In genomic region chr10:27192284-27192683, GRCh38 we compare ENCODE assay signal across 11 cellular contexts. TPM values are rescaled to one million over a fixed set of nuclear protein-coding genes. Genes with fewer than 3 reads are reported as not detected.
DNase-seq lines count a peak whose midpoint lies in the region; ATAC-seq and TF ChIP-seq lines count a peak whose summit lies in the region.
"Had no signal": no experiment of that assay in that cellular context is flagged by ENCODE, and none has a peak within 500 bp of the region (broad histone marks: within the 10 kb centered on the region; RNA-seq: fewer than 3 reads in every experiment).

No MANE protein-coding gene starts in this region.

- peak overlapping the region; percentile 65 for H3K27ac ChIP-seq in SJSA1
- H3K27ac ChIP-seq in gastrocnemius medialis: peak overlapping the region in 1 of 4 donors; percentile 25
- H3K27ac ChIP-seq: sigmoid colon had no signal

- peak; percentile 87 to 91 for ATAC-seq in gastrocnemius medialis
- no peak for ATAC-seq in HG02588 (IDR thresholded peaks at IDR 0.05; ENCODE audit: unreplicated experiment)
- ATAC-seq in HG03097 (IDR thresholded peaks at IDR 0.05; ENCODE audit: low FRiP score, unreplicated experiment): no peak
- ATAC-seq: T-helper 17 cell had no signal

- DNase-seq in H4 (ENCODE audit: low spot score): peak; percentile 94
- DNase-seq in SJSA1 (ENCODE audit: low read depth in 1 of 2, low spot score in 2 of 2): peak; percentile 80 to 89
- peak; percentile 93 for DNase-seq in fibroblast of the aortic adventitia (ENCODE audit: low read depth)
- peak; percentile 20 to 42 for DNase-seq in gastrocnemius medialis
- no peak for DNase-seq in activated CD4-positive, CD25-positive, alpha-beta regulatory T cell treated with anti-CD3 and anti-CD28 coated beads, Interleukin-2, amount 50 U/mL, for 72 hours
- DNase-seq in DMS 273 (lab: John Stamatoyannopoulos, UW; ENCODE audit: unreplicated experiment): no peak
- DNase-seq: activated naive CD4-positive, alpha-beta T cell treated with anti-CD3 and anti-CD28 coated beads for 36 hours; sigmoid colon; T-helper 17 cell had no signal

- no peaks in the 10 kb centered on the region for H3K9me3 ChIP-seq in SJSA1 (replicated peaks)
- no peaks in the 10 kb centered on the region for H3K9me3 ChIP-seq in gastrocnemius medialis
- H3K9me3 ChIP-seq: sigmoid colon had no signal

- H3K27me3 ChIP-seq in SJSA1 (replicated peaks): no peaks in the 10 kb centered on the region
- H3K27me3 ChIP-seq in gastrocnemius medialis: no peaks in the 10 kb centered on the region
- H3K27me3 ChIP-seq: sigmoid colon had no signal

- TF ChIP-seq POLR2A in gastrocnemius medialis (IDR thresholded peaks at IDR 0.05): no peak

- in situ Hi-C loops in gastrocnemius medialis (cut with MboI; ENCODE audit: low sequenced_read_pairs in 4 of 4): no loop called here

- intact Hi-C loops in gastrocnemius medialis (cut with DNase I; ENCODE audit: low total_unique reads): no loop called here

- H3K36me3 ChIP-seq in SJSA1 (peaks cover 6% of the 10 kb centered on the region; the same call in 1 of the 2 replicates), gastrocnemius medialis (peaks cover 0 to 13% of the 10 kb centered on the region in 2 donors)

- no peak overlapping the region for H3K4me3 ChIP-seq in SJSA1
- no peak overlapping the region for H3K4me3 ChIP-seq in fibroblast of the aortic adventitia (ENCODE audit: low read depth, low read length)
- H3K4me3 ChIP-seq in gastrocnemius medialis: no peak overlapping the region
- H3K4me3 ChIP-seq: sigmoid colon had no signal

- H3K4me1 ChIP-seq in SJSA1 (replicated peaks) (peaks cover 18% of the 10 kb centered on the region), gastrocnemius medialis (no peaks in the 10 kb centered on the region)
- H3K4me1 ChIP-seq: sigmoid colon had no signal

- no peak for TF ChIP-seq CTCF in fibroblast of the aortic adventitia (IDR thresholded peaks at IDR 0.05; ENCODE audit: insufficient read depth, low read length)
- no peak for TF ChIP-seq CTCF in gastrocnemius medialis (IDR thresholded peaks at IDR 0.05 in 4 of 5, conservative IDR thresholded peaks at IDR 0.05 in 1 of 5)

RNA-seq across cellular contexts. Expression of gene MASTL, which starts 37.1 kb away (rescaled TPM):
- 13.4 and 18.1 TPM in 2 replicates for total RNA-seq in H4 (2014; rRNA removed; shearing (Covaris generic))
- 23.2 and 43.5 TPM in 2 replicates for total RNA-seq in SJSA1 (2014; rRNA removed; shearing (Covaris generic))
- 16.4 and 36.2 TPM in 2 replicates for total RNA-seq in fibroblast of the aortic adventitia (ENCODE audit: low replicate concordance)
- 1 to 10 TPM; 2.0 to 3.6 (median 2.9) TPM for total RNA-seq in gastrocnemius medialis

RNA-seq across cellular contexts. Expression of gene YME1L1, which starts 38.1 kb away (rescaled TPM):
- total RNA-seq in H4 (2014; rRNA removed; shearing (Covaris generic)): 58.6 and 71.2 TPM in 2 replicates
- total RNA-seq in SJSA1 (2014; rRNA removed; shearing (Covaris generic)): 120 and 156 TPM in 2 replicates
- total RNA-seq in fibroblast of the aortic adventitia (ENCODE audit: low replicate concordance) (71.8 and 89.9 TPM in 2 replicates), gastrocnemius medialis (100 to 1,000 TPM in 1 of 4 donors, 10 to 100 TPM in 3; 79.2 to 100 (median 88.7) TPM)

RNA-seq across cellular contexts. Expression of gene ACBD5, which starts 48.3 kb away (rescaled TPM):
- 10.1 and 15.5 TPM in 2 replicates for total RNA-seq in H4 (2014; rRNA removed; shearing (Covaris generic))
- total RNA-seq in SJSA1 (2014; rRNA removed; shearing (Covaris generic)): 15.6 and 20.4 TPM in 2 replicates
- total RNA-seq in fibroblast of the aortic adventitia (ENCODE audit: low replicate concordance): 26.8 and 58.4 TPM in 2 replicates
- 10 to 100 TPM; 24.0 to 37.4 (median 34.3) TPM for total RNA-seq in gastrocnemius medialis

Comparison
In these comparisons a context has a peak if more than half of its experiments do, and no peak if none do; other contexts are left out.
1. DNase-seq: peak in H4 (single experiment), SJSA1 (2 of 2), fibroblast of the aortic adventitia (single experiment) and gastrocnemius medialis (2 of 2); none in activated CD4-positive, CD25-positive, alpha-beta regulatory T cell treated with anti-CD3 and anti-CD28 coated beads, Interleukin-2, amount 50 U/mL, for 72 hours (single experiment) and DMS 273 (single experiment).
2. ATAC-seq: peak in gastrocnemius medialis (2 of 2); none in HG02588 (single experiment) and HG03097 (single experiment).